ENCODE assay signal across 8 cellular contexts in the genomic region with DNA sequence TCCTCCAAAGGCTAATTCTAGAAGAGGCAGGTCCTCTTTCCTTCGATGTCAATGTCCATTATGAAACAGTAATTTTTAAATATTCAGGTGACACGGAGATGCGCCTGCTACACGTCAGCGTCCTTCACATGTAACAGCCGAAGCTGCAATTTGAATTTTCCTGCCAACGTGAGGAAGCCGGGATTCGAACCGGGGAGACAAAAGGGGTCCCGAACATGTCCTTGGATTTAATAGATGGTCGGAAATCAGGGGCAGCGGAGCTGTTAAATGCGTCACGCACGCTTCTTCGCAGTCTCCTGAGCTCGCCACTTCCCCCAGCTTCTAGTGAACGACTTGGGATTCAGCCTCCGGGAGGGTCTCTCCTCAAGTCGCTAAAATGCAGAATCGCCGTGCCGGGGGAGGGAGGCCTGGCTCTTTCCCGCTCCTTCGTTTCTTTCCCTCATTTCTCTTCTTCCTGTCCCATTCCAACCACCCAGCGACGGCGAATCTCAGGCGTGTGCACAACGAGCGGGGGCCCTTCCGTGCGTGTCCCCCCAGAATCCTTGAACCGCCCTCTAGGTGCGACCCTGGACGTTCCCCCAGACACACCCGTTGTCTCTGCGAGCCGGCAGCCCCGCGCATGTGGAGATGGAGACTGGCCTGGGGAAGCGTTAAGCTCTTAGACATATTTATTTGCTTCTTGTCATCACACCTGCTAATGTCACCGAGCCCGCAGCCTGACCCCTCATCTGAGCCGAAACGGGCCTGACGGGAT. TPM values are rescaled to one million over a fixed set of nuclear protein-coding genes. Genes with fewer than 3 reads are reported as not detected.
A peak's percentile ranks its signal among the peaks of the same experiment; 100 is the strongest.
DNase-seq lines count a peak whose midpoint lies in the region; ATAC-seq and TF ChIP-seq lines count a peak whose summit lies in the region.

No MANE protein-coding gene starts in this region.

- no peak for ATAC-seq in activated naive CD8-positive, alpha-beta T cell treated with anti-CD3 and anti-CD28 coated beads, Interleukin-2, amount 50 U/mL, for 24 hours
- ATAC-seq in GM21737 (IDR thresholded peaks at IDR 0.05; ENCODE audit: unreplicated experiment), result no peak

- no CpG with 5 or more reads among the region's 48 CpGs for WGBS in mesendoderm (ENCODE audit: extremely low coverage, insufficient coverage, low lambda C conversion rate)

- peaks cover 53% of the 10 kb centered on the region for H3K4me1 Mint-ChIP-seq in activated naive CD8-positive, alpha-beta T cell treated with anti-CD3 and anti-CD28 coated beads, Interleukin-2, amount 50 U/mL, for 24 hours

- no peak overlapping the region for H3K23ac ChIP-seq in mesendoderm (ENCODE audit: low read length)

- no peak overlapping the region for H2AK5ac ChIP-seq in mesendoderm (ENCODE audit: low read length)

- H3K36me3 ChIP-seq in BLaER1, result no peaks in the 10 kb centered on the region
- H3K36me3 ChIP-seq in mesendoderm (ENCODE audit: control insufficient read depth, insufficient read depth, low read length), result no peaks in the 10 kb centered on the region

- H3K18ac ChIP-seq in mesendoderm (ENCODE audit: low read length), result peak overlapping the region; percentile 78

- H3K4me3 ChIP-seq in BLaER1, result peak overlapping the region; percentile 69
- no peak overlapping the region for H3K4me3 ChIP-seq in mesendoderm (ENCODE audit: low read length)

- H2BK15ac ChIP-seq in mesendoderm (replicated peaks; ENCODE audit: low read depth), result no peak overlapping the region

- H3K4me2 ChIP-seq in BLaER1, result peak overlapping the region; percentile 95
- peak overlapping the region; percentile 64 for H3K4me2 ChIP-seq in mesendoderm (ENCODE audit: low read length)

- H4K8ac ChIP-seq in mesendoderm (ENCODE audit: low read depth, low read length), result no peak overlapping the region

- TF ChIP-seq CTCF in GM20000 (IDR thresholded peaks at IDR 0.05; ENCODE audit: extremely low read depth, missing control alignments), result no peak

- H2BK120ac ChIP-seq in mesendoderm (ENCODE audit: low read depth, low read length), result no peak overlapping the region

- H4K20me1 ChIP-seq in BLaER1, result peaks cover 96% of the 10 kb centered on the region

- DNase-seq in GM20000 (ENCODE audit: low spot score) (peak; percentile 45), mesendoderm (peak; percentile 50), NCI-H1092 (lab: John Stamatoyannopoulos, UW) (no peak), NCI-H1436 (lab: John Stamatoyannopoulos, UW) (no peak), NCI-H345 (lab: John Stamatoyannopoulos, UW) (no peak)
- DNase-seq in activated naive CD8-positive, alpha-beta T cell treated with anti-CD3 and anti-CD28 coated beads, Interleukin-2, amount 50 U/mL, for 24 hours, result no peak

- H3K4me1 ChIP-seq in BLaER1, result peaks cover 56% of the 10 kb centered on the region
- peaks cover 11% of the 10 kb centered on the region for H3K4me1 ChIP-seq in mesendoderm (ENCODE audit: control insufficient read depth, low read depth, low read length)

- no peaks in the 10 kb centered on the region for H3K79me1 ChIP-seq in mesendoderm (ENCODE audit: low read length)

- H3K9ac ChIP-seq in BLaER1, result no peak overlapping the region
- peak overlapping the region; percentile 7 for H3K9ac ChIP-seq in mesendoderm (ENCODE audit: low read length)

- H3K4me3 Mint-ChIP-seq in activated naive CD8-positive, alpha-beta T cell treated with anti-CD3 and anti-CD28 coated beads, Interleukin-2, amount 50 U/mL, for 24 hours, result peak overlapping the region; percentile 60

- no peak overlapping the region for H3K4ac ChIP-seq in mesendoderm (ENCODE audit: low read depth, low read length)

- H3K27ac Mint-ChIP-seq in activated naive CD8-positive, alpha-beta T cell treated with anti-CD3 and anti-CD28 coated beads, Interleukin-2, amount 50 U/mL, for 24 hours, result no peak overlapping the region

- H3K27me3 Mint-ChIP-seq in activated naive CD8-positive, alpha-beta T cell treated with anti-CD3 and anti-CD28 coated beads, Interleukin-2, amount 50 U/mL, for 24 hours, result peaks cover 66% of the 10 kb centered on the region

- peaks cover 14% of the 10 kb centered on the region for H3K9me3 ChIP-seq in BLaER1

- no peak overlapping the region for H4K5ac ChIP-seq in mesendoderm (ENCODE audit: low read length)

- H3K9me3 Mint-ChIP-seq in activated naive CD8-positive, alpha-beta T cell treated with anti-CD3 and anti-CD28 coated beads, Interleukin-2, amount 50 U/mL, for 24 hours, result no peaks in the 10 kb centered on the region

- peaks cover 100% of the 10 kb centered on the region for H3K27me3 ChIP-seq in BLaER1
- peaks cover 39% of the 10 kb centered on the region for H3K27me3 ChIP-seq in mesendoderm (ENCODE audit: insufficient read depth, low read length, poor library complexity)

- H2BK5ac ChIP-seq in mesendoderm (ENCODE audit: low read length), result no peak overlapping the region

- H3K56ac ChIP-seq in mesendoderm (ENCODE audit: low read length), result peak overlapping the region; percentile 56

- H3K79me2 ChIP-seq in mesendoderm (ENCODE audit: control insufficient read depth, insufficient read depth, low read length), result no peaks in the 10 kb centered on the region

- H3K27ac ChIP-seq in BLaER1 (no peak overlapping the region), mesendoderm (ENCODE audit: low read depth, low read length) (no peak overlapping the region)

- peaks cover 4% of the 10 kb centered on the region for H3K36me3 Mint-ChIP-seq in activated naive CD8-positive, alpha-beta T cell treated with anti-CD3 and anti-CD28 coated beads, Interleukin-2, amount 50 U/mL, for 24 hours (ENCODE audit: low read depth)

RNA-seq across cellular contexts. Expression of a gene that starts 1.3 kb away (rescaled TPM):
- 1.1 TPM for polyA plus RNA-seq in mesendoderm (2013, experiment 1 of 2)
- polyA plus RNA-seq in mesendoderm (2013, experiment 2 of 2), result 1.1 TPM

Comparison
In these comparisons a context has a peak if more than half of its experiments do, and no peak if none do; other contexts are left out.
1. DNase-seq: peak in GM20000 (single experiment) and mesendoderm (single experiment); none in activated naive CD8-positive, alpha-beta T cell treated with anti-CD3 and anti-CD28 coated beads, Interleukin-2, amount 50 U/mL, for 24 hours (single experiment), NCI-H1092 (single experiment), NCI-H1436 (single experiment) and NCI-H345 (single experiment).